ENCODE assay signal across 8 cellular contexts in the genomic region with DNA sequence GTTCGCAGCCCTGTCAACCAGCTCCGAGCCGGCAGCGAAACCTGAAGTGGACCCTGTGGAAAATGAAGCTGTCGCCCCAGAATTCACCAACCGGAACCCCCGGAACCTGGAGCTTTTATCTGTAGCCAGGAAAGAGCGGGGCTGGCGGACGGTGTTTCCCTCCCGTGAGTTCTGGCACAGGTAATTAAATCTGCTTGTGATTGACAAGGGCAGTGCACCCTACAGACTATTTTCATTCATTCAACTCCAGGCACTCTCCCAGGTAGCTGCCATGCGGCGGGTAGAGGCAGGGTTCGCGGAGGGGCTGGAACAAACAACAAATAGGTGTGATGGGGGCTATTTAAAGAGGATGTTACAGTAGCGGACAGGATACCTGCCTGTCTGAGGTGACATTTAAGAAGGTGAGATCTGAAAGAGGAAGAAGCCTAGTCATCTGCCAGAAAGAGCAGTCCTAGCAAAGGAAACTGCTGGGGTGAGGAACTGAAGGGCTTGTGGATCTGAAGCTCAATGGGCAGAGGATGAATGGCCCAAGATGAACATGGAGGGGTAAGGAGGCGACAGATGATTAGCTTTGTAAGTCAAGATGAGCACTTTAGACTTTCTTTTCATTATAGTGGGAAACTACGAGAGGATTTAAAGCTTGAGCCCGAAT. TPM values are rescaled to one million over a fixed set of nuclear protein-coding genes. Genes with fewer than 3 reads are reported as not detected.
A peak's percentile ranks its signal among the peaks of the same experiment; 100 is the strongest.
DNase-seq lines count a peak whose midpoint lies in the region; ATAC-seq and TF ChIP-seq lines count a peak whose summit lies in the region.

No MANE protein-coding gene starts in this region.

- peaks cover 75% of the 10 kb centered on the region for H3K79me2 ChIP-seq in hepatocyte

- peak overlapping the region; percentile 83 for H3K27ac ChIP-seq in hepatocyte

- peak overlapping the region; percentile 95 for H3K27ac Mint-ChIP-seq in stimulated activated effector memory CD8-positive, alpha-beta T cell treated with anti-CD3 and anti-CD28 coated beads, Interleukin-12 subunit alpha, Interleukin-12 subunit beta, amount 100 ng/mL, for 72 hours

- no peaks in the 10 kb centered on the region for H3K27me3 ChIP-seq in BE2C
- no peaks in the 10 kb centered on the region for H3K27me3 ChIP-seq in hepatocyte

- H3K9me3 ChIP-seq in BE2C (no peaks in the 10 kb centered on the region), hepatocyte (ENCODE audit: low read depth) (no peaks in the 10 kb centered on the region)

- peak overlapping the region; percentile 45 for H2AFZ ChIP-seq in hepatocyte

- H3K4me3 ChIP-seq in BE2C (ENCODE audit: low read depth, low read length) (peak overlapping the region; percentile 86), hepatocyte (peak overlapping the region; percentile 53)

- H3K4me1 Mint-ChIP-seq in stimulated activated effector memory CD8-positive, alpha-beta T cell treated with anti-CD3 and anti-CD28 coated beads, Interleukin-12 subunit alpha, Interleukin-12 subunit beta, amount 100 ng/mL, for 72 hours: peaks cover 52% of the 10 kb centered on the region

- peaks cover 97% of the 10 kb centered on the region for H3K36me3 Mint-ChIP-seq in stimulated activated effector memory CD8-positive, alpha-beta T cell treated with anti-CD3 and anti-CD28 coated beads, Interleukin-12 subunit alpha, Interleukin-12 subunit beta, amount 100 ng/mL, for 72 hours

- peaks cover 41% of the 10 kb centered on the region for H3K36me3 ChIP-seq in BE2C
- H3K36me3 ChIP-seq in hepatocyte (replicated peaks; ENCODE audit: insufficient read depth, low read depth): no peaks in the 10 kb centered on the region

- peak overlapping the region; percentile 70 for H3K4me2 ChIP-seq in hepatocyte

- H3K4me3 Mint-ChIP-seq in stimulated activated effector memory CD8-positive, alpha-beta T cell treated with anti-CD3 and anti-CD28 coated beads, Interleukin-12 subunit alpha, Interleukin-12 subunit beta, amount 100 ng/mL, for 72 hours: peak overlapping the region; percentile 95

- ATAC-seq in stimulated activated effector memory CD8-positive, alpha-beta T cell treated with anti-CD3 and anti-CD28 coated beads, Interleukin-12 subunit alpha, Interleukin-12 subunit beta, amount 100 ng/mL, for 72 hours: no peak
- ATAC-seq in GM21381 (IDR thresholded peaks at IDR 0.05; ENCODE audit: unreplicated experiment): no peak

- WGBS in hepatocyte (ENCODE audit: low lambda C conversion rate, missing lambda C conversion rate): 13% methylated on average over 19 of the region's 19 CpGs

- no peaks in the 10 kb centered on the region for H3K9me2 ChIP-seq in hepatocyte (replicated peaks; ENCODE audit: insufficient read depth)

- no peak for TF ChIP-seq CTCF in BE2C (IDR thresholded peaks at IDR 0.05; ENCODE audit: low read depth, low read length)
- TF ChIP-seq CTCF in hepatocyte (IDR thresholded peaks at IDR 0.05; ENCODE audit: poor library complexity): no peak

- no peaks in the 10 kb centered on the region for H3K9me3 Mint-ChIP-seq in stimulated activated effector memory CD8-positive, alpha-beta T cell treated with anti-CD3 and anti-CD28 coated beads, Interleukin-12 subunit alpha, Interleukin-12 subunit beta, amount 100 ng/mL, for 72 hours

- DNase-seq in BE2C (no peak), HT-29 (ENCODE audit: low spot score) (peak; percentile 30), hepatocyte (ENCODE audit: low spot score) (peak; percentile 37), DMS153 treated with DMSO at 0.1 percent for 48 hours (lab: John Stamatoyannopoulos, UW; ENCODE audit: unreplicated experiment) (no peak), NCI-H187 (lab: John Stamatoyannopoulos, UW) (no peak)
- DNase-seq in activated T-cell treated with anti-CD3 and anti-CD28 coated beads, Interleukin-2, amount 50 U/mL, for 48 hours: peak; percentile 32 to 37
- peak in 1 of 2 donors; percentile 63 for DNase-seq in stimulated activated effector memory CD8-positive, alpha-beta T cell treated with anti-CD3 and anti-CD28 coated beads, Interleukin-12 subunit alpha, Interleukin-12 subunit beta, amount 100 ng/mL, for 72 hours (ENCODE audit: low spot score in 2 of 2)

- H3K4me1 ChIP-seq in BE2C: no peaks in the 10 kb centered on the region
- H3K4me1 ChIP-seq in hepatocyte (ENCODE audit: insufficient read depth): peaks cover 37% of the 10 kb centered on the region

- H4K20me1 ChIP-seq in hepatocyte (ENCODE audit: insufficient read depth, poor library complexity, severe bottlenecking): peaks cover 19% of the 10 kb centered on the region

RNA-seq across cellular contexts. Expression of gene MRPL18, which starts 0.8 kb away (rescaled TPM):
- 128 TPM for polyA plus RNA-seq in BE2C (2012; ENCODE audit: insufficient read depth, insufficient read length, low read depth)
- total RNA-seq in HT-29 (2014; rRNA removed; shearing (Covaris generic)): 98.4 and 101 TPM in 2 replicates
- 93.5 and 96.4 TPM in 2 replicates for total RNA-seq in hepatocyte
- 84.8 and 90.5 TPM in 2 replicates for polyA plus RNA-seq in hepatocyte

RNA-seq across cellular contexts. Expression of gene TCP1, which starts 1.7 kb away (rescaled TPM):
- 463 TPM for polyA plus RNA-seq in BE2C (2012; ENCODE audit: insufficient read depth, insufficient read length, low read depth)
- 382 and 401 TPM in 2 replicates for total RNA-seq in HT-29 (2014; rRNA removed; shearing (Covaris generic))
- total RNA-seq in hepatocyte: 156 and 166 TPM in 2 replicates
- polyA plus RNA-seq in hepatocyte: 130 and 133 TPM in 2 replicates

RNA-seq across cellular contexts. Expression of gene PNLDC1, which starts 9.0 kb away (rescaled TPM):
- polyA plus RNA-seq in BE2C (2012; ENCODE audit: insufficient read depth, insufficient read length, low read depth): 0.40 TPM
- not detected in 2 replicates for total RNA-seq in HT-29 (2014; rRNA removed; shearing (Covaris generic))
- not detected in 2 replicates for total RNA-seq in hepatocyte
- 0.11 TPM in 1 of 2 replicates, not detected in the other for polyA plus RNA-seq in hepatocyte

RNA-seq across cellular contexts. Expression of gene ACAT2, which starts 29.2 kb away (rescaled TPM):
- polyA plus RNA-seq in BE2C (2012; ENCODE audit: insufficient read depth, insufficient read length, low read depth): 12.2 TPM
- total RNA-seq in HT-29 (2014; rRNA removed; shearing (Covaris generic)): 60.2 and 70.4 TPM in 2 replicates
- total RNA-seq in hepatocyte: 58.0 and 67.0 TPM in 2 replicates
- 90.7 and 98.6 TPM in 2 replicates for polyA plus RNA-seq in hepatocyte

Comparison
In these comparisons a context has a peak if more than half of its experiments do, and no peak if none do; other contexts are left out.
1. DNase-seq: peak in HT-29 (single experiment), activated T-cell treated with anti-CD3 and anti-CD28 coated beads, Interleukin-2, amount 50 U/mL, for 48 hours (2 of 2) and hepatocyte (single experiment); none in BE2C (single experiment), DMS153 treated with DMSO at 0.1 percent for 48 hours (single experiment) and NCI-H187 (0 of 2).